In the genomic region with DNA sequence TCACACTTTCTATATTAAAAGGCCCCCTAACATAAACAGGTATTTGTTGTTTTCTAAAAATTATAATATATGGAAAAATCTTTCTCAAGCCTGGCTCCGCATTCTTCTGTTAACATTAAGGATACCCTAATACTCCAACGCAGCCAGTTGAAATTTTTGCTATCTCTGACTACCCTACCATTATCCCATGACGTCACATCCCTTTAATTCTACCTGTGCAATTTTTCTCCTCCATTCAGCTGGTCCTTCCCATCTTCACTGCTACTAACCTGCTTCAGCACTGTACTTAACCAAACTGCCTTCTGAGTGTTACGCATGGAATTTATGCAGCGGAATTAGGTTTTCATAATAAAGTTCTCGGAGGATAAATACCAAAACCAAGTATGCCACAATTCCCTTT, we compare ENCODE assay signal across 8 cellular contexts. TPM values are rescaled to one million over a fixed set of nuclear protein-coding genes. Genes with fewer than 3 reads are reported as not detected.
DNase-seq lines count a peak whose midpoint lies in the region; TF ChIP-seq lines count a peak whose summit lies in the region.
"Had no signal": no experiment of that assay in that cellular context is flagged by ENCODE, and none has a peak within 500 bp of the region (broad histone marks: within the 10 kb centered on the region; RNA-seq: fewer than 3 reads in every experiment).

No MANE protein-coding gene starts in this region.

- TF ChIP-seq CTCF in HEK293 (tag by site-specific recombination; IDR thresholded peaks at IDR 0.05), result no peak
- no peak for TF ChIP-seq CTCF in WERI-Rb-1 (IDR thresholded peaks at IDR 0.05; ENCODE audit: low read depth, low read length)
- no peak for TF ChIP-seq CTCF in hepatocyte (IDR thresholded peaks at IDR 0.05; ENCODE audit: poor library complexity)
- no peak for TF ChIP-seq CTCF in spleen (IDR thresholded peaks at IDR 0.05 in 8 of 11, conservative IDR thresholded peaks at IDR 0.05 in 3 of 11)

- no peaks in the 10 kb centered on the region for H3K9me2 ChIP-seq in hepatocyte (replicated peaks; ENCODE audit: insufficient read depth)

- H3K4me1 ChIP-seq in HEK293 (ENCODE audit: control insufficient read depth, insufficient read depth, low read length) (no peaks in the 10 kb centered on the region), hepatocyte (ENCODE audit: insufficient read depth) (peaks cover 8% of the 10 kb centered on the region), spleen (peaks cover 0 to 30% (median 7%) of the 10 kb centered on the region in 6 donors)

- 80% methylated on average over 6 of the region's 6 CpGs for WGBS in hepatocyte (ENCODE audit: low lambda C conversion rate, missing lambda C conversion rate)
- 78 to 86% (median 81%) methylated on average over 6 of the region's 6 CpGs for WGBS in spleen, 5 donors

- peak overlapping the region; percentile 91 for H3K4me3 ChIP-seq in HEK293 (ENCODE audit: low read depth, low read length)
- peak overlapping the region; percentile 89 for H3K4me3 ChIP-seq in WERI-Rb-1 (ENCODE audit: low read depth, low read length)
- peak overlapping the region; percentile 84 for H3K4me3 ChIP-seq in hepatocyte
- peak overlapping the region; percentile 64 to 92 (median 77) for H3K4me3 ChIP-seq in spleen

- H3K79me2 ChIP-seq in hepatocyte, result peaks cover 16% of the 10 kb centered on the region

- no peak overlapping the region; the same call in 1 of the 2 replicates for H3K27ac ChIP-seq in HEK293 (ENCODE audit: extremely low read depth, low read depth, low read length)
- no peak overlapping the region for H3K27ac ChIP-seq in WERI-Rb-1
- peak overlapping the region; percentile 91 for H3K27ac ChIP-seq in hepatocyte
- H3K27ac ChIP-seq in spleen, result peak overlapping the region in 5 of 8 donors; percentile 90 to 93 (median 91)

- no peaks in the 10 kb centered on the region for H3K27me3 ChIP-seq in WERI-Rb-1 (ENCODE audit: insufficient read depth, low read depth, severe bottlenecking)
- H3K27me3 ChIP-seq in hepatocyte, result no peaks in the 10 kb centered on the region
- H3K27me3 ChIP-seq in spleen (replicated peaks in 1 of 7), result no peaks in the 10 kb centered on the region

- CTCF ChIA-PET in HEK293 (lab: Yijun Ruan, JAX), result no interaction called here

- POLR2A ChIA-PET in HEK293 (lab: Yijun Ruan, JAX), result interaction anchor here (0.5 kb wide), 1 partner anchor 721 kb away, joined by 3 read pairs; no protein-coding TSS in a partner anchor

- intact Hi-C loops in spleen (cut with DNase I; ENCODE audit: low total_unique reads), result no loop called here

- TF ChIP-seq POLR2A in spleen (IDR thresholded peaks at IDR 0.05), result no peak

- H3K36me3 ChIP-seq in HEK293 (ENCODE audit: control insufficient read depth in 2 of 2, insufficient read depth in 1 of 2, low read length in 2 of 2), result peaks cover 3 to 8% of the 10 kb centered on the region in 2 experiments; a peak in 2 of 3 replicates
- H3K36me3 ChIP-seq in WERI-Rb-1, result no peaks in the 10 kb centered on the region
- no peaks in the 10 kb centered on the region for H3K36me3 ChIP-seq in hepatocyte (replicated peaks; ENCODE audit: insufficient read depth, low read depth)
- H3K36me3 ChIP-seq in spleen, result peaks cover 0 to 21% (median 12%) of the 10 kb centered on the region in 6 donors

- peak overlapping the region; percentile 89 for H2AFZ ChIP-seq in hepatocyte

- DNase-seq in WERI-Rb-1 (no peak), hepatocyte (ENCODE audit: low spot score) (no peak), spleen (no peak), SIG-M5 treated with dmso at 0.1 percent for 504 hours (lab: John Stamatoyannopoulos, UW; ENCODE audit: unreplicated experiment) (no peak), DMS79 treated with DMSO at 0.1 percent for 48 hours (lab: John Stamatoyannopoulos, UW) (no peak)
- DNase-seq in stimulated activated naive CD4-positive, alpha-beta T cell (lab: John Stamatoyannopoulos, UW), result no peak
- DNase-seq: SHP77 had no signal

- peak overlapping the region; percentile 89 for H3K4me2 ChIP-seq in hepatocyte

- no peaks in the 10 kb centered on the region for H3K9me3 ChIP-seq in HEK293 (ENCODE audit: control insufficient read depth, insufficient read depth, low read depth, low read length)
- H3K9me3 ChIP-seq in WERI-Rb-1 (ENCODE audit: severe bottlenecking), result no peaks in the 10 kb centered on the region
- no peaks in the 10 kb centered on the region for H3K9me3 ChIP-seq in hepatocyte (ENCODE audit: low read depth)
- H3K9me3 ChIP-seq in spleen, result no peaks in the 10 kb centered on the region

- H4K20me1 ChIP-seq in hepatocyte (ENCODE audit: insufficient read depth, poor library complexity, severe bottlenecking), result no peaks in the 10 kb centered on the region

TF ChIP-seq in HEK293, 187 proteins besides CTCF, POLR2A, EP300 and RAD21:
- TF ChIP-seq ZNF629 (tag by site-specific recombination; IDR thresholded peaks at IDR 0.05), result 0 out of 2 replicates have a peak, but pooled peaks have one; percentile 37
- TF ChIP-seq, protein P1, sequence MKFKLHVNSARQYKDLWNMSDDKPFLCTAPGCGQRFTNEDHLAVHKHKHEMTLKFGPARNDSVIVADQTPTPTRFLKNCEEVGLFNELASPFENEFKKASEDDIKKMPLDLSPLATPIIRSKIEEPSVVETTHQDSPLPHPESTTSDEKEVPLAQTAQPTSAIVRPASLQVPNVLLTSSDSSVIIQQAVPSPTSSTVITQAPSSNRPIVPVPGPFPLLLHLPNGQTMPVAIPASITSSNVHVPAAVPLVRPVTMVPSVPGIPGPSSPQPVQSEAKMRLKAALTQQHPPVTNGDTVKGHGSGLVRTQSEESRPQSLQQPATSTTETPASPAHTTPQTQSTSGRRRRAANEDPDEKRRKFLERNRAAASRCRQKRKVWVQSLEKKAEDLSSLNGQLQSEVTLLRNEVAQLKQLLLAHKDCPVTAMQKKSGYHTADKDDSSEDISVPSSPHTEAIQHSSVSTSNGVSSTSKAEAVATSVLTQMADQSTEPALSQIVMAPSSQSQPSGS (tag by site-specific recombination; IDR thresholded peaks at IDR 0.05; ENCODE audit: low read depth), result peak; percentile 86
- TF ChIP-seq, protein P2, sequence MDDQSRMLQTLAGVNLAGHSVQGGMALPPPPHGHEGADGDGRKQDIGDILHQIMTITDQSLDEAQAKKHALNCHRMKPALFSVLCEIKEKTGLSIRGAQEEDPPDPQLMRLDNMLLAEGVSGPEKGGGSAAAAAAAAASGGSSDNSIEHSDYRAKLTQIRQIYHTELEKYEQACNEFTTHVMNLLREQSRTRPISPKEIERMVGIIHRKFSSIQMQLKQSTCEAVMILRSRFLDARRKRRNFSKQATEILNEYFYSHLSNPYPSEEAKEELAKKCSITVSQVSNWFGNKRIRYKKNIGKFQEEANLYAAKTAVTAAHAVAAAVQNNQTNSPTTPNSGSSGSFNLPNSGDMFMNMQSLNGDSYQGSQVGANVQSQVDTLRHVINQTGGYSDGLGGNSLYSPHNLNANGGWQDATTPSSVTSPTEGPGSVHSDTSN (CRISPR knock-in tag; IDR thresholded peaks at IDR 0.05), result no peak

RNA-seq across cellular contexts. Expression of gene MRPS31, which starts 1.0 kb away (rescaled TPM):
- total RNA-seq in hepatocyte (30.4 and 34.6 TPM in 2 replicates), spleen (10 to 100 TPM; 16.8 to 32.2 (median 25.1) TPM)
- polyA plus RNA-seq in hepatocyte (23.7 and 27.7 TPM in 2 replicates), spleen (10 to 100 TPM; 31.0 to 33.2 (median 32.5) TPM)

RNA-seq across cellular contexts. Expression of gene SLC25A15, which starts 19.4 kb away (rescaled TPM):
- total RNA-seq in hepatocyte (19.5 and 24.3 TPM in 2 replicates), spleen (1 to 10 TPM; 2.9 to 6.2 (median 4.4) TPM)
- polyA plus RNA-seq in hepatocyte (9.9 and 11.5 TPM in 2 replicates), spleen (1 to 10 TPM in 2 of 3 donors, under 1 TPM in 1; 0.96 to 1.6 (median 1.2) TPM)

Comparison
In these comparisons a context has a peak if more than half of its experiments do, and no peak if none do; other contexts are left out.
1. H3K27ac ChIP-seq: peak in hepatocyte (single experiment) and spleen (5 of 8); none in HEK293 (single experiment) and WERI-Rb-1 (single experiment).
2. Peak in every context shown above with its lines, with median percentiles within 50 percentile points of each other: H3K4me3 ChIP-seq.